ENCODE assay signal across 18 cellular contexts in the genomic region with DNA sequence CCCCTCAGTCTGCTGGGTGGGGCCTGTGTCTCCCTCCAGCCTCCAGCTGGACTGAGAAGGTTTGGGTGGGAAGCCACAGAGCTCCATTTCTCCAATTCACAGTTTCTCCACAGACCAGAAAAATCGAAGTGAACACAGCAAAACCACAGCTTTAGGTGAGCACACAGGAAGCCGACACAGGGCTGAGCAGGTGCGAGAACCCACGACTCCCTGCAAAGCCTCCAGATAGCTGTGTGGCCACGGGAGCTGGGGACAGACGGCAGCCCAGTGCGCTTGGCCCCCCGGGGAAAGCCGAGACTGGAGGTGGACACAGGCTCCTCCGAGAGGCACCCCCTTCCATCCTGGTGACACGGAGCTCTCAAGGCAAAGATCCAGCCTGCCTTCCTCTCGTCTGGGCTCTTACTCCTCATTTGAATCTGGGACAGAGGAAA. TPM values are rescaled to one million over a fixed set of nuclear protein-coding genes. Genes with fewer than 3 reads are reported as not detected.
DNase-seq lines count a peak whose midpoint lies in the region; ATAC-seq lines count a peak whose summit lies in the region.
"Had no signal": no experiment of that assay in that cellular context is flagged by ENCODE, and none has a peak within 500 bp of the region (broad histone marks: within the 10 kb centered on the region; RNA-seq: fewer than 3 reads in every experiment).

No MANE protein-coding gene starts in this region.

- peak overlapping the region; percentile 50 for H3K23ac ChIP-seq in neuronal stem cell (ENCODE audit: low read depth, low read length, poor library complexity)

- WGBS in neuronal stem cell (ENCODE audit: extremely low coverage in 2 of 2, insufficient read length in 2 of 2, insufficient replicate concordance in 1 of 2), 2 donors, result no CpG with 5 or more reads among the region's 12 CpGs

- no peak overlapping the region for H3K4me2 ChIP-seq in neuronal stem cell (ENCODE audit: insufficient read depth, low read length, poor library complexity, severe bottlenecking)
- H3K4me2 ChIP-seq: PC-9 had no signal

- H3K4ac ChIP-seq in neuronal stem cell (ENCODE audit: low read length), result no peak overlapping the region

- no peak overlapping the region for H4K8ac ChIP-seq in neuronal stem cell (ENCODE audit: low read depth, low read length)

- H3K9ac ChIP-seq in neuronal stem cell (ENCODE audit: low read depth, low read length, poor library complexity), result no peak overlapping the region

- H2AK5ac ChIP-seq in neuronal stem cell (ENCODE audit: low read depth, low read length), result peak overlapping the region; percentile 19

- CTCF ChIA-PET in activated naive CD4-positive, alpha-beta T cell treated with anti-CD3 and anti-CD28 coated beads, Interleukin-2, amount 10 ng/mL, durations not matched to agents 7 days and 5 days (lab: Charles Lee), result interaction anchor here (0.6 to 1.9 kb wide), 4 partner anchors 13 to 636 kb away, joined by 3 to 6 read pairs (median 4); no protein-coding TSS in a partner anchor

- peaks cover 16 to 38% of the 10 kb centered on the region in 2 donors for H3K36me3 ChIP-seq in neuronal stem cell (replicated peaks in 1 of 2; ENCODE audit: control insufficient read depth in 2 of 2, insufficient read depth in 2 of 2, low read length in 2 of 2)
- H3K36me3 ChIP-seq: brain microvascular endothelial cell, HAP-1, uterus had no signal

- peaks cover 7% of the 10 kb centered on the region for H3K27me3 Mint-ChIP-seq in activated naive CD4-positive, alpha-beta T cell treated with anti-CD3 and anti-CD28 coated beads, Interleukin-2, amount 10 ng/mL, durations not matched to agents 7 days and 5 days

- ATAC-seq in activated CD4-positive, CD25-positive, alpha-beta regulatory T cell treated with anti-CD3 and anti-CD28 coated beads, Interleukin-2, amount 50 U/mL, for 24 hours, result peak; percentile 65 to 71

- H3K27me3 ChIP-seq in neuronal stem cell (ENCODE audit: control insufficient read depth in 3 of 3, insufficient read depth in 3 of 3, low read depth in 1 of 3, low read length in 3 of 3), result peaks cover 0 to 6% (median 0%) of the 10 kb centered on the region in 3 experiments
- H3K27me3 ChIP-seq: brain microvascular endothelial cell, stomach, uterus had no signal

- H3K14ac ChIP-seq in neuronal stem cell (ENCODE audit: low read length), result no peak overlapping the region

- H3K4me3 ChIP-seq in neuronal stem cell (ENCODE audit: low read length in 2 of 2), result no peak overlapping the region
- H3K4me3 ChIP-seq: HAP-1, PC-9, SK-N-MC, stomach, uterus had no signal

- peaks cover 0 to 8% of the 10 kb centered on the region in 2 donors for H3K9me3 ChIP-seq in neuronal stem cell (replicated peaks in 1 of 2; ENCODE audit: control insufficient read depth in 2 of 2, insufficient read depth in 1 of 2, low read depth in 1 of 2, low read length in 2 of 2)
- H3K9me3 ChIP-seq: HAP-1, stomach, uterus had no signal

- no peak overlapping the region for H3K27ac ChIP-seq in neuronal stem cell (replicated peaks; ENCODE audit: low read length)
- H3K27ac ChIP-seq: brain microvascular endothelial cell, PC-9, SK-N-MC, stomach, uterus had no signal

- H3K79me1 ChIP-seq in neuronal stem cell (ENCODE audit: low read depth, low read length), result no peaks in the 10 kb centered on the region

- H2AFZ ChIP-seq in neuronal stem cell (ENCODE audit: low read length), result no peak overlapping the region
- H2AFZ ChIP-seq: PC-9 had no signal

- H3K36me3 Mint-ChIP-seq in activated naive CD4-positive, alpha-beta T cell treated with anti-CD3 and anti-CD28 coated beads, Interleukin-2, amount 10 ng/mL, durations not matched to agents 7 days and 5 days, result peaks cover 15% of the 10 kb centered on the region

- H2BK5ac ChIP-seq in neuronal stem cell (ENCODE audit: low read length), result peak overlapping the region; percentile 46

- peak overlapping the region; percentile 59 for H3K4me3 Mint-ChIP-seq in activated naive CD4-positive, alpha-beta T cell treated with anti-CD3 and anti-CD28 coated beads, Interleukin-2, amount 10 ng/mL, durations not matched to agents 7 days and 5 days

- DNase-seq in activated gamma-delta T cell treated with Interleukin-2 at 50 U/mL for 16 hours, result peak; percentile 53
- DNase-seq in activated gamma-delta T cell (lab: John Stamatoyannopoulos, UW), result no peak
- DNase-seq in activated naive CD4-positive, alpha-beta T cell treated with anti-CD3 and anti-CD28 coated beads, Interleukin-2, amount 10 ng/mL, durations not matched to agents 7 days and 5 days, result peak; percentile 66
- no peak for DNase-seq in neuronal stem cell (ENCODE audit: low spot score)
- DNase-seq in DMS 273 treated with DMSO at 0.1 percent for 48 hours (lab: John Stamatoyannopoulos, UW), result no peak
- no peak for DNase-seq in AG08395 (ENCODE audit: low spot score)
- DNase-seq in NCI-H82 (lab: John Stamatoyannopoulos, UW), result no peak
- DNase-seq: brain microvascular endothelial cell, COR-L47, hippocampal formation, NCI-H2081, NCI-H524, PC-9, stomach, uterus had no signal

- peaks cover 0 to 2% of the 10 kb centered on the region in 2 donors for H3K4me1 ChIP-seq in neuronal stem cell (ENCODE audit: control insufficient read depth in 2 of 2, insufficient read depth in 1 of 2, low read depth in 1 of 2, low read length in 2 of 2)
- H3K4me1 ChIP-seq: uterus had no signal

- H3K27ac Mint-ChIP-seq in activated naive CD4-positive, alpha-beta T cell treated with anti-CD3 and anti-CD28 coated beads, Interleukin-2, amount 10 ng/mL, durations not matched to agents 7 days and 5 days, result peak overlapping the region; percentile 91

- peaks cover 7% of the 10 kb centered on the region for H3K9me3 Mint-ChIP-seq in activated naive CD4-positive, alpha-beta T cell treated with anti-CD3 and anti-CD28 coated beads, Interleukin-2, amount 10 ng/mL, durations not matched to agents 7 days and 5 days

- no peak overlapping the region for H2BK120ac ChIP-seq in neuronal stem cell (ENCODE audit: low read depth, low read length)

- no peak overlapping the region for H2BK15ac ChIP-seq in neuronal stem cell (ENCODE audit: low read length)

- H3K18ac ChIP-seq in neuronal stem cell (ENCODE audit: low read length), result peak overlapping the region; percentile 19

- peaks cover 67% of the 10 kb centered on the region for H3K4me1 Mint-ChIP-seq in activated naive CD4-positive, alpha-beta T cell treated with anti-CD3 and anti-CD28 coated beads, Interleukin-2, amount 10 ng/mL, durations not matched to agents 7 days and 5 days

- H2BK12ac ChIP-seq in neuronal stem cell (ENCODE audit: low read length), result no peak overlapping the region

- H4K91ac ChIP-seq in neuronal stem cell (ENCODE audit: low read depth, low read length, poor library complexity), result no peak overlapping the region

RNA-seq across cellular contexts. Expression of a gene that starts 29.0 kb away (rescaled TPM):
- 20.2 TPM for polyA plus RNA-seq in neuronal stem cell (2013, experiment 1 of 2)
- polyA plus RNA-seq in neuronal stem cell (2013, experiment 2 of 2), result 21.1 TPM

Comparison
In these comparisons a context has a peak if more than half of its experiments do, and no peak if none do; other contexts are left out.
1. DNase-seq: peak in activated gamma-delta T cell treated with Interleukin-2 at 50 U/mL for 16 hours (single experiment) and activated naive CD4-positive, alpha-beta T cell treated with anti-CD3 and anti-CD28 coated beads, Interleukin-2, amount 10 ng/mL, durations not matched to agents 7 days and 5 days (single experiment); none in activated gamma-delta T cell (single experiment), neuronal stem cell (single experiment), DMS 273 treated with DMSO at 0.1 percent for 48 hours (single experiment), AG08395 (single experiment) and NCI-H82 (single experiment).